Comparison of ENCODE assay signal across 8 cellular contexts in the genomic region with DNA sequence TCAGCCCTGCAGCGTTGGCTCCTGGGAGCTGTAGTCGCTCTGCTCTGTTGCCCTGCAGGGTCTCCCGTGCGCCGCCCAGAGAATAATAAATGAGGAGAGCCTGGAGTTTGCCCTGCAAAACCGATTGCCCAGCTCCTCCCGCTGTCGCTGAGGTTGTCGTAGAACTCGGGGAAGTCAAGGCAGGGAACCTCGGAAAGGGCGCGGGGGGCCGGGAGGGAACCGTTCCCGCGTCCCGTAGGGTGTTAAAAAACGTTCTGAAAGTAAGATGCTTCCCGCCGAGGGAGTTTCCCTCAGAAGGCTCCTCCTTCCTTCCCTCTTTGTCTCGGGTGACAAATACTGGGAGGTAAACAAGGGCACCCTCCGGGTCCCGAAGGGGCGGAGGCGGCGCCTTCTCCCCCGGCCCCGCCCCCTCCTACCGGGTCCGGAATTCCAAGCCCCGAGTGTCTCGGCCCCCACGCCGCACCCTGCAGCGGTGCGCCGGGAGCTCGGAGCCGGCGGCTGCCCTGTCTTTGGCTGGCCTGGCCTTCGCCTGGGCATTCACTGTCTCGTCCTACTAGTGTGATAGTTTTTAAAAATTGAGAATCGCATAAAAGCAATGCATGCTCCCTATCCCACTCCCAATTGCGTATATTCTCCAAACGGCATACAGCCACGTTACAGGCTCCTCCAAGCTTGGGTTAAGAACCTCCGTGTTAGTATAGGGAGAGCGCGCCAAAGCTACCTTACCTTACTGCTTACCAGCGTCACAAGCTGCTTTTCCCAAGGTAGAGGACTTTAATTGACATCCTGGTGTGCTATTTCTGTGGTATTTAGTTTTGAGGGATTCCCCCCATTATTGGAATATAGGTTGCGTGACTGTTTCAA. TPM values are rescaled to one million over a fixed set of nuclear protein-coding genes. Genes with fewer than 3 reads are reported as not detected.
A peak's percentile ranks its signal among the peaks of the same experiment; 100 is the strongest.
DNase-seq lines count a peak whose midpoint lies in the region; ATAC-seq, FAIRE-seq and TF ChIP-seq lines count a peak whose summit lies in the region.

No MANE protein-coding gene starts in this region.

- peak; percentile 71 for DNase-seq in activated CD4-positive, alpha-beta T cell treated with anti-CD3 and anti-CD28 coated beads for 36 hours
- no peak for DNase-seq in activated CD4-positive, alpha-beta T cell treated with anti-CD3 and anti-CD28 coated beads, Interleukin-2, amount 50 U/mL, for 1 hour
- DNase-seq in HCEC 1CT: peak; percentile 73
- DNase-seq in LNCaP clone FGC (ENCODE audit: low read depth): peak; percentile 57
- DNase-seq in RCC 7860 (ENCODE audit: low spot score): peak; percentile 81
- DNase-seq in right cardiac atrium: peak; percentile 54 to 89 (median 88)

- H3K4me1 ChIP-seq in right cardiac atrium (ENCODE audit: control insufficient read depth, insufficient read depth, low read length) (no peaks in the 10 kb centered on the region), rectal smooth muscle tissue (ENCODE audit: control insufficient read depth, insufficient read depth, low read length) (peaks cover 4% of the 10 kb centered on the region)

- peaks cover 13% of the 10 kb centered on the region for H3K4me1 Mint-ChIP-seq in activated CD4-positive, alpha-beta T cell treated with anti-CD3 and anti-CD28 coated beads for 36 hours

- peak overlapping the region; percentile 99 for H3K27ac Mint-ChIP-seq in activated CD4-positive, alpha-beta T cell treated with anti-CD3 and anti-CD28 coated beads for 36 hours

- CTCF ChIA-PET in activated CD4-positive, alpha-beta T cell treated with anti-CD3 and anti-CD28 coated beads for 36 hours (lab: Charles Lee): interaction anchor here (0.9 to 7.2 kb wide), 5 partner anchors 15 to 86 kb away, joined by 4 to 50 read pairs (median 5); a partner anchor contains a TSS

- intact Hi-C loops in activated CD4-positive, alpha-beta T cell treated with anti-CD3 and anti-CD28 coated beads for 36 hours (cut with DNase I, micrococcal nuclease): loop anchor here (1.0 to 5.0 kb wide), 6 partner anchors 35 to 948 kb away; a partner anchor contains a TSS
- intact Hi-C loops in right cardiac atrium (cut with DNase I): loop anchor here in 3 of 4 donors (5.0 kb wide), 1 partner anchor 37 kb away; a partner anchor contains a TSS

- POLR2A ChIA-PET in activated CD4-positive, alpha-beta T cell treated with anti-CD3 and anti-CD28 coated beads for 36 hours (lab: Charles Lee): interaction anchor here (0.6 to 5.1 kb wide), 11 partner anchors 10 to 980 kb away, joined by 3 to 107 read pairs (median 4); a partner anchor contains a TSS

- H3K27me3 ChIP-seq in right cardiac atrium (ENCODE audit: control insufficient read depth, insufficient read depth): no peaks in the 10 kb centered on the region
- H3K27me3 ChIP-seq in rectal smooth muscle tissue (ENCODE audit: control insufficient read depth, insufficient read depth, low read length): no peaks in the 10 kb centered on the region

- peaks cover 35% of the 10 kb centered on the region for H3K36me3 Mint-ChIP-seq in activated CD4-positive, alpha-beta T cell treated with anti-CD3 and anti-CD28 coated beads for 36 hours (ENCODE audit: low read depth)

- H3K36me3 ChIP-seq in rectal smooth muscle tissue (ENCODE audit: control insufficient read depth, insufficient read depth, low read length): peaks cover 6% of the 10 kb centered on the region

- peak overlapping the region; percentile 70 for H3K27ac ChIP-seq in angular gyrus (ENCODE audit: low read depth, low read length)
- H3K27ac ChIP-seq in right cardiac atrium (ENCODE audit: low read length): peak overlapping the region; percentile 79
- H3K27ac ChIP-seq in rectal smooth muscle tissue (ENCODE audit: low read depth, low read length): peak overlapping the region; percentile 100

- peak; percentile 28 for ATAC-seq in activated CD4-positive, alpha-beta T cell treated with anti-CD3 and anti-CD28 coated beads for 36 hours
- peak; percentile 68 to 74 for ATAC-seq in right cardiac atrium

- H3K9me3 Mint-ChIP-seq in activated CD4-positive, alpha-beta T cell treated with anti-CD3 and anti-CD28 coated beads for 36 hours (ENCODE audit: low read depth): no peaks in the 10 kb centered on the region

- peak; percentile 31 for FAIRE-seq in RCC 7860 (lab: Jason Lieb, UNC)

- H3K9ac ChIP-seq in rectal smooth muscle tissue (ENCODE audit: low read length): peak overlapping the region; percentile 68

- peak overlapping the region; percentile 98 for H3K4me3 Mint-ChIP-seq in activated CD4-positive, alpha-beta T cell treated with anti-CD3 and anti-CD28 coated beads for 36 hours

- H3K9me3 ChIP-seq in right cardiac atrium (ENCODE audit: control insufficient read depth, low read length): no peaks in the 10 kb centered on the region

- H3K27me3 Mint-ChIP-seq in activated CD4-positive, alpha-beta T cell treated with anti-CD3 and anti-CD28 coated beads for 36 hours: peaks cover 8% of the 10 kb centered on the region

- 2% methylated on average over 52 of the region's 52 CpGs for WGBS in right cardiac atrium

- no peak for TF ChIP-seq CTCF in LNCaP clone FGC (IDR thresholded peaks at IDR 0.05; ENCODE audit: control insufficient read depth, extremely low read depth, insufficient read depth)

- H3K4me3 ChIP-seq in LNCaP clone FGC (ENCODE audit: low read depth, low read length) (peak overlapping the region; percentile 99), right cardiac atrium (ENCODE audit: low read length) (peak overlapping the region; percentile 90), rectal smooth muscle tissue (ENCODE audit: low read length) (peak overlapping the region; percentile 94)

RNA-seq across cellular contexts. Expression of a gene that starts 1.0 kb away (rescaled TPM):
- 100 to 1,000 TPM; 608 to 661 TPM for total RNA-seq in activated CD4-positive, alpha-beta T cell treated with anti-CD3 and anti-CD28 coated beads for 36 hours
- 10 to 100 TPM; 26.3 to 53.4 (median 44.3) TPM for total RNA-seq in right cardiac atrium
- 98.3 TPM for polyA plus RNA-seq in right cardiac atrium

RNA-seq across cellular contexts. Expression of a gene that starts 35.6 kb away (rescaled TPM):
- 10 to 100 TPM; 22.0 to 29.3 TPM for total RNA-seq in activated CD4-positive, alpha-beta T cell treated with anti-CD3 and anti-CD28 coated beads for 36 hours
- total RNA-seq in right cardiac atrium: 10 to 100 TPM; 18.8 to 23.7 (median 20.8) TPM
- polyA plus RNA-seq in right cardiac atrium: 20.0 TPM

Comparison
In these comparisons a context has a peak if more than half of its experiments do, and no peak if none do; other contexts are left out.
1. RNA of a gene that starts 1.0 kb away (total RNA-seq): 608 to 661 TPM in activated CD4-positive, alpha-beta T cell treated with anti-CD3 and anti-CD28 coated beads for 36 hours; 26.3 to 53.4 TPM in right cardiac atrium; every median in the first group is over 10 times any median in the second.
2. Peak in every context shown above with its lines, with median percentiles within 50 percentile points of each other: H3K4me3 ChIP-seq and H3K27ac ChIP-seq.